ENCODE assay signal across 24 cellular contexts in genomic region chr2:99780276-99780675, GRCh38.
"Had no signal": no experiment of that assay in that cellular context is flagged by ENCODE, and none has a peak within 500 bp of the region (broad histone marks: within the 10 kb centered on the region; RNA-seq: fewer than 3 reads in every experiment).

No MANE protein-coding gene starts in this region.

- H2AFZ ChIP-seq: parathyroid adenoma had no signal

- H3K4me1 ChIP-seq: ascending aorta, colonic mucosa, parathyroid adenoma, thyroid gland had no signal

- H3K4me3 ChIP-seq: adrenal gland, ascending aorta, colonic mucosa, gastroesophageal sphincter, right lobe of liver, skin epidermis, thyroid gland had no signal

- H3K27ac ChIP-seq: adrenal gland, ascending aorta, brain microvascular endothelial cell, colonic mucosa, epithelial cell of prostate, gastroesophageal sphincter, parathyroid adenoma, right lobe of liver, skin epidermis, thyroid gland, WERI-Rb-1 had no signal

- H3K9me3 ChIP-seq: adrenal gland, colonic mucosa, right lobe of liver, thyroid gland had no signal

- ATAC-seq: gastroesophageal sphincter, left ventricle myocardium superior, right lobe of liver had no signal

- FAIRE-seq: islet of Langerhans, TTC549 had no signal

- H3K27me3 Mint-ChIP-seq: activated naive CD8-positive, alpha-beta T cell; stimulated activated naive CD8-positive, alpha-beta T cell treated with anti-CD3 and anti-CD28 coated beads, Interleukin-15, Interleukin-2, amounts not matched to agents 100 ng/mL and 50 ng/mL, for 24 hours had no signal

- H3K4me3 Mint-ChIP-seq: activated naive CD8-positive, alpha-beta T cell; natural killer cell treated with Interleukin-12 subunit alpha and Interleukin-12 subunit beta and Interleukin-15 and Interleukin-18, amount 100 ng/mL, for 72 hours; stimulated activated naive CD8-positive, alpha-beta T cell treated with anti-CD3 and anti-CD28 coated beads, Interleukin-15, Interleukin-2, amounts not matched to agents 100 ng/mL and 50 ng/mL, for 24 hours; T-helper 2 cell treated with Interferon-gamma antibody and Interleukin-4, amounts not matched to agents 5 μg/mL and 100 μg/mL, for 36 hours had no signal

- H3K9ac ChIP-seq: parathyroid adenoma had no signal

- H3K27me3 ChIP-seq: adrenal gland, ascending aorta, brain microvascular endothelial cell, colonic mucosa, gastroesophageal sphincter, right lobe of liver, thyroid gland had no signal

- DNase-seq: activated T-cell treated with anti-CD3 and anti-CD28 coated beads, Interleukin-2, amount 50 U/mL, for 1 hour; adrenal gland; brain microvascular endothelial cell; colonic mucosa; head of caudate nucleus; left ventricle myocardium superior; mammary epithelial cell; midbrain; right lobe of liver; stimulated activated CD4-positive, alpha-beta T cell treated with anti-CD3 and anti-CD28 coated beads, Interleukin-1b, Interleukin-23, amount 100 ng/mL, for 48 hours; substantia nigra; thyroid gland; WERI-Rb-1 had no signal

- H3K79me2 ChIP-seq: parathyroid adenoma had no signal

- H3K27ac Mint-ChIP-seq: activated naive CD8-positive, alpha-beta T cell; natural killer cell treated with Interleukin-12 subunit alpha and Interleukin-12 subunit beta and Interleukin-15 and Interleukin-18, amount 100 ng/mL, for 72 hours; stimulated activated naive CD8-positive, alpha-beta T cell treated with anti-CD3 and anti-CD28 coated beads, Interleukin-15, Interleukin-2, amounts not matched to agents 100 ng/mL and 50 ng/mL, for 24 hours; T-helper 2 cell treated with Interferon-gamma antibody and Interleukin-4, amounts not matched to agents 5 μg/mL and 100 μg/mL, for 36 hours had no signal

- H3K36me3 Mint-ChIP-seq: natural killer cell treated with Interleukin-12 subunit alpha and Interleukin-12 subunit beta and Interleukin-15 and Interleukin-18, amount 100 ng/mL, for 72 hours had no signal

- H3K36me3 ChIP-seq: adrenal gland, ascending aorta, brain microvascular endothelial cell, colonic mucosa, gastroesophageal sphincter, right lobe of liver, thyroid gland, WERI-Rb-1 had no signal
